In the genomic region with DNA sequence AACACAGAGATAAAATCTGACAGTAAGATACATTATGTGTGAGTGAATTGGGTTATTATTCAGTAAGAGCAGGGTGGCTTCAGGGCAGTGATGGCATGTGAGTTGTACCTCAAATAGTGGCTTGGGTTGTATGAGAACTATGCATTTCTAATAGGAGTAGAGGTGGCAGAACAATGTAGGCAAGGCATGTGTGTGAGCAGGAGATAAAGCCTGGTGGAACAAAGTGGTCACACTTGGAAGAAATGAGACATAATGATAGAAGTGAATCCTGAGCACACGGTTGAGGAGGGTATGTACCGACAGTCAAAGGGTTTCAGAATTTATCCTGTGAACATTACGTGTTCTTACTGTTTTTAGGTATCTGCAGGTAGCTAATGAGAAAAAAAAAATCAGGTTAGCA, we compare ENCODE assay signal across 27 cellular contexts.
"Had no signal": no experiment of that assay in that cellular context is flagged by ENCODE, and none has a peak within 500 bp of the region (broad histone marks: within the 10 kb centered on the region; RNA-seq: fewer than 3 reads in every experiment).

No MANE protein-coding gene starts in this region.

- ATAC-seq: activated CD4-positive, alpha-beta T cell treated with anti-CD3 and anti-CD28 coated beads for 36 hours; activated T-cell treated with anti-CD3 and anti-CD28 coated beads, Interleukin-2, amount 50 U/mL, for 4 hours; activated T-helper 17 cell treated with anti-CD3 and anti-CD28 coated beads, Interleukin-2, amount 50 U/mL, for 72 hours; body of pancreas; Panc1; Right ventricle myocardium inferior had no signal

- H3K27ac ChIP-seq: ascending aorta, body of pancreas had no signal

- H3K27me3 ChIP-seq: ascending aorta, body of pancreas had no signal

- H3K9me2 ChIP-seq: SK-N-SH had no signal

- H3K4me3 ChIP-seq: ascending aorta, body of pancreas had no signal

- H3K9me3 ChIP-seq: ascending aorta, body of pancreas, SK-N-SH had no signal

- H3K9ac ChIP-seq: SK-N-SH had no signal

- H3K27ac Mint-ChIP-seq: activated B cell treated with CpG ODN at 0.5 μM for 24 hours; activated CD4-positive, alpha-beta T cell treated with anti-CD3 and anti-CD28 coated beads for 36 hours; activated naive CD4-positive, alpha-beta T cell treated with anti-CD3 and anti-CD28 coated beads, Interleukin-2, amount 10 ng/mL, durations not matched to agents 7 days and 5 days; activated naive CD8-positive, alpha-beta T cell treated with anti-CD3 and anti-CD28 coated beads, Interleukin-2, amount 10 ng/mL, durations not matched to agents 7 days and 5 days; activated T-helper 17 cell treated with anti-CD3 and anti-CD28 coated beads, Interleukin-2, amount 50 U/mL, for 72 hours had no signal

- H3K4me2 ChIP-seq: SK-N-SH had no signal

- H3K4me3 Mint-ChIP-seq: activated B cell treated with CpG ODN at 0.5 μM for 24 hours; activated CD4-positive, alpha-beta T cell treated with anti-CD3 and anti-CD28 coated beads for 36 hours; activated naive CD4-positive, alpha-beta T cell treated with anti-CD3 and anti-CD28 coated beads, Interleukin-2, amount 10 ng/mL, durations not matched to agents 7 days and 5 days; activated naive CD8-positive, alpha-beta T cell treated with anti-CD3 and anti-CD28 coated beads, Interleukin-2, amount 10 ng/mL, durations not matched to agents 7 days and 5 days; activated T-cell treated with anti-CD3 and anti-CD28 coated beads, Interleukin-2, amount 50 U/mL, for 4 hours; activated T-helper 17 cell treated with anti-CD3 and anti-CD28 coated beads, Interleukin-2, amount 50 U/mL, for 72 hours; central memory CD8-positive, alpha-beta T cell had no signal

- H3K27me3 Mint-ChIP-seq: activated B cell treated with CpG ODN at 0.5 μM for 24 hours; activated CD4-positive, alpha-beta T cell treated with anti-CD3 and anti-CD28 coated beads for 36 hours; activated naive CD4-positive, alpha-beta T cell treated with anti-CD3 and anti-CD28 coated beads, Interleukin-2, amount 10 ng/mL, durations not matched to agents 7 days and 5 days; activated naive CD8-positive, alpha-beta T cell treated with anti-CD3 and anti-CD28 coated beads, Interleukin-2, amount 10 ng/mL, durations not matched to agents 7 days and 5 days; activated T-helper 17 cell treated with anti-CD3 and anti-CD28 coated beads, Interleukin-2, amount 50 U/mL, for 72 hours; central memory CD8-positive, alpha-beta T cell had no signal

- DNase-seq: activated B cell treated with CpG ODN at 0.5 μM for 24 hours; activated CD4-positive, alpha-beta T cell treated with anti-CD3 and anti-CD28 coated beads for 36 hours; activated CD8-positive, alpha-beta memory T cell treated with anti-CD3 and anti-CD28 coated beads for 24 hours; activated gamma-delta T cell treated with Interleukin-2 at 50 U/mL for 16 hours; activated naive CD4-positive, alpha-beta T cell treated with anti-CD3 and anti-CD28 coated beads, Interleukin-2, amount 10 ng/mL, durations not matched to agents 7 days and 5 days; activated naive CD8-positive, alpha-beta T cell treated with anti-CD3 and anti-CD28 coated beads, Interleukin-2, amount 10 ng/mL, durations not matched to agents 7 days and 5 days; activated T-cell treated with anti-CD3 and anti-CD28 coated beads, Interleukin-2, amount 50 U/mL, for 4 hours; body of pancreas; cortex of kidney; Kasumi-1; KBM-7; NCI-H1092; NCI-H1417; NCI-H1930; NCI-H2171; NCI-H226; NCI-H510A; NCI-H526 treated with DMSO at 0.1 percent for 48 hours; NCI-H82; RPMI8226; SK-N-SH; T-helper 1 cell had no signal

- H3K4me1 Mint-ChIP-seq: activated T-helper 17 cell treated with anti-CD3 and anti-CD28 coated beads, Interleukin-2, amount 50 U/mL, for 72 hours had no signal

- H3K4me1 ChIP-seq: ascending aorta, body of pancreas had no signal

- H3K36me3 ChIP-seq: ascending aorta had no signal

- H3K9me3 Mint-ChIP-seq: activated B cell treated with CpG ODN at 0.5 μM for 24 hours; activated naive CD4-positive, alpha-beta T cell treated with anti-CD3 and anti-CD28 coated beads, Interleukin-2, amount 10 ng/mL, durations not matched to agents 7 days and 5 days; activated T-cell treated with anti-CD3 and anti-CD28 coated beads, Interleukin-2, amount 50 U/mL, for 4 hours; activated T-helper 17 cell treated with anti-CD3 and anti-CD28 coated beads, Interleukin-2, amount 50 U/mL, for 72 hours had no signal
